Comparison of ENCODE assay signal across 10 cellular contexts in genomic region chr3:29335921-29336320, GRCh38. TPM values are rescaled to one million over a fixed set of nuclear protein-coding genes. Genes with fewer than 3 reads are reported as not detected.
DNase-seq lines count a peak whose midpoint lies in the region; ATAC-seq and TF ChIP-seq lines count a peak whose summit lies in the region.
"Had no signal": no experiment of that assay in that cellular context is flagged by ENCODE, and none has a peak within 500 bp of the region (broad histone marks: within the 10 kb centered on the region; RNA-seq: fewer than 3 reads in every experiment).

No MANE protein-coding gene starts in this region.

- H3K4me3 ChIP-seq in BJ (ENCODE audit: low read depth, low read length) (peak overlapping the region; percentile 31), adrenal gland (peak overlapping the region in 1 of 4 donors; percentile 27), fibroblast of villous mesenchyme (ENCODE audit: low read depth, low read length) (peak overlapping the region; percentile 44), gastrocnemius medialis (peak overlapping the region; percentile 31 to 53 (median 42))

- POLR2A ChIA-PET in BJ (lab: Charles Lee): no interaction called here

- no peak for ATAC-seq in gastrocnemius medialis
- ATAC-seq in activated CD8-positive, alpha-beta memory T cell treated with anti-CD3 and anti-CD28 coated beads, Interleukin-2, amount 10 ng/mL, durations not matched to agents 7 days and 5 days: no peak

- H3K36me3 ChIP-seq in BJ (ENCODE audit: control insufficient read depth, insufficient read depth, low read length): no peaks in the 10 kb centered on the region
- H3K36me3 ChIP-seq in adrenal gland (replicated peaks in 1 of 2): no peaks in the 10 kb centered on the region
- H3K36me3 ChIP-seq in gastrocnemius medialis: no peaks in the 10 kb centered on the region

- H3K27me3 ChIP-seq in BJ (ENCODE audit: control insufficient read depth, insufficient read depth, low read length): no peaks in the 10 kb centered on the region
- H3K27me3 ChIP-seq in adrenal gland: no peaks in the 10 kb centered on the region
- H3K27me3 ChIP-seq in gastrocnemius medialis: no peaks in the 10 kb centered on the region

- no peaks in the 10 kb centered on the region for H3K27me3 Mint-ChIP-seq in activated CD8-positive, alpha-beta memory T cell treated with anti-CD3 and anti-CD28 coated beads, Interleukin-2, amount 10 ng/mL, durations not matched to agents 7 days and 5 days
- H3K27me3 Mint-ChIP-seq: memory B cell had no signal

- no peaks in the 10 kb centered on the region for H3K36me3 Mint-ChIP-seq in activated CD8-positive, alpha-beta memory T cell treated with anti-CD3 and anti-CD28 coated beads, Interleukin-2, amount 10 ng/mL, durations not matched to agents 7 days and 5 days
- H3K36me3 Mint-ChIP-seq: memory B cell had no signal

- H3K4me1 Mint-ChIP-seq in activated CD8-positive, alpha-beta memory T cell treated with anti-CD3 and anti-CD28 coated beads, Interleukin-2, amount 10 ng/mL, durations not matched to agents 7 days and 5 days: no peaks in the 10 kb centered on the region
- H3K4me1 Mint-ChIP-seq: memory B cell had no signal

- TF ChIP-seq CTCF in BJ (IDR thresholded peaks at IDR 0.05; ENCODE audit: insufficient read depth, low read depth, low read length) (no peak), adrenal gland (IDR thresholded peaks at IDR 0.05) (no peak), fibroblast of villous mesenchyme (IDR thresholded peaks at IDR 0.05; ENCODE audit: insufficient read depth, low read depth, low read length) (no peak), gastrocnemius medialis (IDR thresholded peaks at IDR 0.05 in 4 of 5, conservative IDR thresholded peaks at IDR 0.05 in 1 of 5) (no peak)

- no peaks in the 10 kb centered on the region for H3K9me3 ChIP-seq in adrenal gland (replicated peaks in 1 of 3)
- no peaks in the 10 kb centered on the region for H3K9me3 ChIP-seq in gastrocnemius medialis

- in situ Hi-C loops in gastrocnemius medialis (cut with MboI; ENCODE audit: low sequenced_read_pairs in 4 of 4): no loop called here

- no peak overlapping the region for H3K4me3 Mint-ChIP-seq in activated CD8-positive, alpha-beta memory T cell treated with anti-CD3 and anti-CD28 coated beads, Interleukin-2, amount 10 ng/mL, durations not matched to agents 7 days and 5 days
- H3K4me3 Mint-ChIP-seq: memory B cell had no signal

- H3K27ac ChIP-seq in adrenal gland: peak overlapping the region in 3 of 5 donors; percentile 14 to 70 (median 67)
- peak overlapping the region; percentile 54 to 74 (median 64) for H3K27ac ChIP-seq in gastrocnemius medialis

- CTCF ChIA-PET in BJ (lab: Yijun Ruan, JAX): interaction anchor here (1.2 kb wide), 1 partner anchor 16 kb away, joined by 3 read pairs; no protein-coding TSS in a partner anchor
- CTCF ChIA-PET in activated CD8-positive, alpha-beta memory T cell treated with anti-CD3 and anti-CD28 coated beads, Interleukin-2, amount 10 ng/mL, durations not matched to agents 7 days and 5 days (lab: Charles Lee): no interaction called here

- TF ChIP-seq POLR2A in adrenal gland (IDR thresholded peaks at IDR 0.05) (no peak), gastrocnemius medialis (IDR thresholded peaks at IDR 0.05) (no peak)

- no peak for DNase-seq in BJ (ENCODE audit: low read depth)
- DNase-seq in adrenal gland: no peak
- DNase-seq in fibroblast of villous mesenchyme (ENCODE audit: low read depth): peak; percentile 26
- DNase-seq in gastrocnemius medialis: no peak
- DNase-seq in GM19240 (ENCODE audit: insufficient read length, low spot score): no peak
- no peak for DNase-seq in SIG-M5 treated with dmso at 0.1 percent for 504 hours (lab: John Stamatoyannopoulos, UW; ENCODE audit: unreplicated experiment)
- no peak for DNase-seq in activated CD8-positive, alpha-beta memory T cell treated with anti-CD3 and anti-CD28 coated beads, Interleukin-2, amount 10 ng/mL, durations not matched to agents 7 days and 5 days
- DNase-seq in occipital lobe (lab: John Stamatoyannopoulos, UW): no peak
- DNase-seq: activated gamma-delta T cell treated with Interleukin-2 at 50 U/mL for 16 hours had no signal

- no peak overlapping the region for H3K27ac Mint-ChIP-seq in activated CD8-positive, alpha-beta memory T cell treated with anti-CD3 and anti-CD28 coated beads, Interleukin-2, amount 10 ng/mL, durations not matched to agents 7 days and 5 days
- H3K27ac Mint-ChIP-seq: memory B cell had no signal

- 55 to 67% (median 62%) methylated on average over 4 of the region's 4 CpGs for WGBS in adrenal gland, 4 donors

- peaks cover 5% of the 10 kb centered on the region for H3K9me3 Mint-ChIP-seq in activated CD8-positive, alpha-beta memory T cell treated with anti-CD3 and anti-CD28 coated beads, Interleukin-2, amount 10 ng/mL, durations not matched to agents 7 days and 5 days (ENCODE audit: low read depth)

- H3K4me1 ChIP-seq in adrenal gland (replicated peaks in 1 of 2) (peaks cover 0 to 87% of the 10 kb centered on the region in 2 donors), gastrocnemius medialis (peaks cover 65 to 84% of the 10 kb centered on the region in 2 donors)

- intact Hi-C loops in adrenal gland (cut with DNase I) (no loop called here), gastrocnemius medialis (cut with DNase I; ENCODE audit: low total_unique reads) (no loop called here)

RNA-seq across cellular contexts. Expression of gene RBMS3, which starts 55.0 kb away (rescaled TPM):
- polyA plus RNA-seq in BJ (2011; rRNA removed): 13.9 and 14.5 TPM in 2 replicates
- polyA minus RNA-seq in BJ (2011; rRNA and poly(A)+ RNA removed): 77.8 and 128 TPM in 2 replicates
- total RNA-seq in adrenal gland: 10 to 100 TPM; 36.5 to 90.1 (median 53.4) TPM
- 10 to 100 TPM in 1 of 3 donors, 1 to 10 TPM in 2; 8.7 to 52.4 (median 9.6) TPM for polyA plus RNA-seq in adrenal gland
- total RNA-seq in fibroblast of villous mesenchyme: 64.1 and 85.9 TPM in 2 replicates
- 10 to 100 TPM; 16.1 to 38.8 (median 22.7) TPM for total RNA-seq in gastrocnemius medialis
- 1 to 10 TPM in 1 of 2 experiments, under 1 TPM in 1; 0.15 to 3.0 TPM for total RNA-seq in activated CD8-positive, alpha-beta memory T cell treated with anti-CD3 and anti-CD28 coated beads, Interleukin-2, amount 10 ng/mL, durations not matched to agents 7 days and 5 days
- total RNA-seq in occipital lobe: 19.8 TPM
